ENCODE assay signal across 8 cellular contexts in the genomic region with DNA sequence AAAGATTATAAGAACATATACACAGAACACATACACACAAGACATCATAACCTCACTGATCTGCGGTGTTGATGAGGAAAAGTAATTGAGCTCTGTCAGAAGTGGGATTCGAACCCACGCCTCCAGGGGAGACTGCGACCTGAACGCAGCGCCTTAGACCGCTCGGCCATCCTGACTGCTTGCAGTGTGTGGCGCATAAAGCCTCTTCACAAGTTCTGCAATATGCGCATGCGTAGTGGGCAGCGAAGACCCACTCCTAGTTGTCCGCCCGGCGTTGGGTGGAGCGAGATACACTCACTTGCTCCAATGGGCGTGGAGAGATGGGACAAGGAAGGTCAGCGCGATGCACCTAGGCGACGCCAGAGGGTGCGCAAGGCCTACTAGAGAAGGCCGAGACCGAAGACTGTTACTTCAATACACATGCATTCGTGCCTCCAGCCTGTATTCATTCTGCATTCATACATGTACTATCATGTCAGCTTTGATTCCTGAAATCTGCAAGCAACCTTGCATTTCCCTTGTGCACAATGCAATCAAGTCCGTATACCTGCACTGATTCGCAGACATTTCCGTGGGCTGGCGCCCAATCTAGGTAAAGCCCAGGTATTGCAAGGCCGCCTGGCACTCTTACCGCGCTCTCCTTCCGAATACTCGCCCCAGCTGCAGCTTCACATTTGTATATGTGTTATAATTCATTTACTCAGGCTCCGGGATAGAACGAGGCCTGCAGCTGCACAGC. TPM values are rescaled to one million over a fixed set of nuclear protein-coding genes. Genes with fewer than 3 reads are reported as not detected.
DNase-seq lines count a peak whose midpoint lies in the region; ATAC-seq and TF ChIP-seq lines count a peak whose summit lies in the region.

No MANE protein-coding gene starts in this region.

- peak overlapping the region; percentile 98 for H3K27ac ChIP-seq in vagina

- H3K9me3 ChIP-seq in vagina = no peaks in the 10 kb centered on the region

- no peaks in the 10 kb centered on the region for H3K27me3 ChIP-seq in vagina

- peak; percentile 91 to 99 (median 97) for TF ChIP-seq CTCF in vagina (IDR thresholded peaks at IDR 0.05)

- DNase-seq in NCI-H1930 (lab: John Stamatoyannopoulos, UW) (peak; percentile 87 to 93), T-helper 22 cell (ENCODE audit: low read depth) (peak; percentile 97), astrocyte of the hippocampus (ENCODE audit: low read depth, low spot score) (peak; percentile 99), hepatic stellate cell (ENCODE audit: low spot score) (peak; percentile 96), pulmonary artery endothelial cell (ENCODE audit: low read depth, low spot score) (peak; percentile 92), vagina (ENCODE audit: extremely low spot score in 2 of 2) (peak; percentile 99 to 100)

- H3K4me3 ChIP-seq in vagina = peak overlapping the region; percentile 46 to 56

- H3K4me1 ChIP-seq in vagina = peaks cover 16% of the 10 kb centered on the region

- intact Hi-C loops in vagina (cut with DNase I) = loop anchor here (2.0 to 10.0 kb wide), 3 partner anchors 72 to 234 kb away; a partner anchor contains a TSS

- no peak for TF ChIP-seq POLR2A in vagina (IDR thresholded peaks at IDR 0.05)

- no peaks in the 10 kb centered on the region for H3K36me3 ChIP-seq in vagina

- peak; percentile 77 for ATAC-seq in GM18502 (IDR thresholded peaks at IDR 0.05; ENCODE audit: poor library complexity, unreplicated experiment)
- peak; percentile 83 for ATAC-seq in HG02981 (IDR thresholded peaks at IDR 0.05; ENCODE audit: unreplicated experiment)

RNA-seq across cellular contexts. Expression of a gene that starts 16.1 kb away (rescaled TPM):
- total RNA-seq in pulmonary artery endothelial cell (1.5 and 8.4 TPM in 2 replicates), vagina (44.0 TPM)

RNA-seq across cellular contexts. Expression of a gene that starts 55.5 kb away (rescaled TPM):
- total RNA-seq in pulmonary artery endothelial cell (92.6 and 94.5 TPM in 2 replicates), vagina (44.7 TPM)

RNA-seq across cellular contexts. Expression of a gene that starts 58.0 kb away (rescaled TPM):
- total RNA-seq in pulmonary artery endothelial cell = not detected in 2 replicates
- 0.49 TPM for total RNA-seq in vagina

Comparison
In these comparisons a context has a peak if more than half of its experiments do, and no peak if none do; other contexts are left out.
1. Peak in every context shown above with its lines: DNase-seq, ATAC-seq, H3K4me3 ChIP-seq and H3K27ac ChIP-seq.